Comparison of ENCODE assay signal across 14 cellular contexts in the genomic region with DNA sequence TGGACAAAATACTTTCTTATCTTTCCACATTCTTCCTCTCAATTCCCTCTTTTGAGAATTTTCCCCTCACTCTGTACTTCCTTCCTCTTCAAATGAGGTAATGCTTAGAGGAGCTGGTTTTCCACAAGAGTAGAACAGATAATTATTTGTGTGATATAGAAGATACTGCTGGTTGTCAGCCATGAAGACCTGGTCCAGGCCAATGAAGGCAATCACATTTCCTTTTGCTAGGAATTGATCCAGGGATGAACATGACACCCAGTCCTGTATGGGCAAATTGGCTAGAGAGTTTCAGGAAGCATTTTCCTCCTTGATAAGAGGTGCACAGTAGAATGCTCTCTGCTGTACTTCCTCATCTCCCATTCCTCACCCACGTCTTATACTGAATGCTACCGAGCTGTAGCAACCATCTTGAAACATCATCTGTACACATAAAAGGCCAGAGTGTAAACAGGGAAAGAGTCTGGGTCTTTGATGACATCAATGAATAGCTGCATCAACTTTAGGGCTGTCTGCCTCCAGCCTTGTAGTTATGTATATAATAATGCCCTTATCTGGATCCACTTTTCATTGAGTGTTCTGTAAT.
DNase-seq lines count a peak whose midpoint lies in the region; ATAC-seq lines count a peak whose summit lies in the region.
"Had no signal": no experiment of that assay in that cellular context is flagged by ENCODE, and none has a peak within 500 bp of the region (broad histone marks: within the 10 kb centered on the region; RNA-seq: fewer than 3 reads in every experiment).

No MANE protein-coding gene starts in this region.

- peak overlapping the region; percentile 60 for H3K27ac ChIP-seq in epithelial cell of prostate
- H3K27ac ChIP-seq: prostate gland had no signal

- DNase-seq in CD1c-positive myeloid dendritic cell (ENCODE audit: extremely low spot score) (peak; percentile 55), OCI-M1 (lab: John Stamatoyannopoulos, UW) (peak; percentile 99), epithelial cell of prostate (ENCODE audit: low read depth, low spot score) (no peak), NCI-H2196 (lab: John Stamatoyannopoulos, UW; ENCODE audit: unreplicated experiment) (no peak), activated gamma-delta T cell (lab: John Stamatoyannopoulos, UW) (no peak)
- DNase-seq: Calu3; erythroblast; NCI-H2029; stimulated activated CD4-positive, alpha-beta T cell treated with anti-CD3 and anti-CD28 coated beads, Interleukin-4, amount 100 ng/mL, for 24 hours had no signal

- ATAC-seq in GM18907 (IDR thresholded peaks at IDR 0.05; ENCODE audit: unreplicated experiment): peak; percentile 28
- no peak for ATAC-seq in GM18861 (IDR thresholded peaks at IDR 0.05; ENCODE audit: unreplicated experiment)
- no peak for ATAC-seq in HG03520 (IDR thresholded peaks at IDR 0.05; ENCODE audit: unreplicated experiment)
- ATAC-seq: Panc1 had no signal

Comparison
In these comparisons a context has a peak if more than half of its experiments do, and no peak if none do; other contexts are left out.
1. DNase-seq: peak in CD1c-positive myeloid dendritic cell (single experiment) and OCI-M1 (single experiment); none in epithelial cell of prostate (single experiment), NCI-H2196 (single experiment) and activated gamma-delta T cell (single experiment).